ENCODE assay signal across 22 cellular contexts in the genomic region with DNA sequence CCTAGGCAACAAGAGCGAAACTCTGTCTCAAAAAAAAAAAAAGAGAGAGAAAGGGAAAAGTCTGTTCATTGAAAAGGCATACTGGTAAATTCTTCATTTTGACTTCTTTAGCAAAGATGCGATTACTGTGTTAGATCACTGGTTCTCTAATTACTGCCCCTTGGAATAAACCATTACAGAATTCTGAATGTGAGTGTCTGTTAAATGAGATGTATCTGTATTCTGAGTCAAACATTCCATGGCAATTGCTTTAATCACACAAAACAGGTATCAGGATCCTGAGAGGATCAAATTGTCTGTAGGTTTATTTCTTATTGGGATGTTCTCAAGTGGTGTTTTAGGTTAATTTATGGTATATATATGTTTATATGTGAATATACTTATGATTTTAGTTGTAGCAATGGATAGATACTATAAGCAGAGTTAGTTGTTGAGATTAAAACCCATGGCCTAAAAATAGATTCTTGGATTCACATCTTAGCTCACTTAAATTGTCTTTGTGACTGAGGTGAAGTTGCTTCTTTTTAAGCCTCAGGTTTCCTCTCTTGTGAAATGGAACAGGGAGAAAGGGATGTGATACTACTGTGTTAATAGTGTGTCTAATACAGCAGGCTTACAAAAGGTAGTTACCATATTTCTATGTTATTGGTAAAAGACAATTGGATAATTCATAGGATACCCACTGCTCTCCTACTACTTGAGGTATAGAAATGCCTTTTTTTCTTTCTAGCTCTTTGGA. TPM values are rescaled to one million over a fixed set of nuclear protein-coding genes. Genes with fewer than 3 reads are reported as not detected.
DNase-seq lines count a peak whose midpoint lies in the region; ATAC-seq and TF ChIP-seq lines count a peak whose summit lies in the region.
"Had no signal": no experiment of that assay in that cellular context is flagged by ENCODE, and none has a peak within 500 bp of the region (broad histone marks: within the 10 kb centered on the region; RNA-seq: fewer than 3 reads in every experiment).

No MANE protein-coding gene starts in this region.

- CTCF ChIA-PET in activated CD4-positive, alpha-beta T cell treated with anti-CD3 and anti-CD28 coated beads for 36 hours (lab: Charles Lee): interaction anchor here (0.5 to 1.6 kb wide), 5 partner anchors 13 to 384 kb away, joined by 3 to 7 read pairs (median 4); no protein-coding TSS in a partner anchor
- CTCF ChIA-PET in CD8-positive, alpha-beta T cell (lab: Charles Lee): no interaction called here

- H3K4me1 ChIP-seq in CD8-positive, alpha-beta T cell (ENCODE audit: insufficient read depth, low read length): peaks cover 23% of the 10 kb centered on the region
- H3K4me1 ChIP-seq: transverse colon had no signal

- H3K4me1 Mint-ChIP-seq in activated CD4-positive, alpha-beta T cell treated with anti-CD3 and anti-CD28 coated beads for 36 hours: peaks cover 31% of the 10 kb centered on the region
- H3K4me1 Mint-ChIP-seq in CD8-positive, alpha-beta T cell (ENCODE audit: low read depth): peaks cover 36% of the 10 kb centered on the region
- peaks cover 29% of the 10 kb centered on the region for H3K4me1 Mint-ChIP-seq in activated naive CD8-positive, alpha-beta T cell treated with anti-CD3 and anti-CD28 coated beads for 36 hours
- peaks cover 6% of the 10 kb centered on the region for H3K4me1 Mint-ChIP-seq in nephron
- H3K4me1 Mint-ChIP-seq in stimulated activated naive B cell treated with anti-CD40 and anti-IgM and Interleukin-4, amounts not matched to agents 10 μg/mL and 1 μg/mL and 100 μg/mL, for 72 hours: peaks cover 10 to 43% of the 10 kb centered on the region in 2 donors

- peaks cover 45% of the 10 kb centered on the region for H3K36me3 ChIP-seq in CD8-positive, alpha-beta T cell (ENCODE audit: insufficient read depth, low read length)

- no peak for TF ChIP-seq CTCF in CD8-positive, alpha-beta T cell (IDR thresholded peaks at IDR 0.05)
- no peak for TF ChIP-seq CTCF in nephron (IDR thresholded peaks at IDR 0.05; ENCODE audit: unreplicated experiment in 3 of 3)

- no peaks in the 10 kb centered on the region for H3K9me3 Mint-ChIP-seq in activated CD4-positive, alpha-beta T cell treated with anti-CD3 and anti-CD28 coated beads for 36 hours (ENCODE audit: low read depth)
- H3K9me3 Mint-ChIP-seq in CD8-positive, alpha-beta T cell: no peaks in the 10 kb centered on the region
- H3K9me3 Mint-ChIP-seq in activated naive CD8-positive, alpha-beta T cell treated with anti-CD3 and anti-CD28 coated beads for 36 hours: no peaks in the 10 kb centered on the region
- no peaks in the 10 kb centered on the region for H3K9me3 Mint-ChIP-seq in nephron
- no peaks in the 10 kb centered on the region for H3K9me3 Mint-ChIP-seq in stimulated activated naive B cell treated with anti-CD40 and anti-IgM and Interleukin-4, amounts not matched to agents 10 μg/mL and 1 μg/mL and 100 μg/mL, for 72 hours
- H3K9me3 Mint-ChIP-seq: central memory CD8-positive, alpha-beta T cell had no signal

- H3K9me3 ChIP-seq in CD8-positive, alpha-beta T cell (ENCODE audit: low read length): no peaks in the 10 kb centered on the region
- H3K9me3 ChIP-seq: left ventricle myocardium inferior, stomach, transverse colon had no signal

- H3K36me3 Mint-ChIP-seq in activated CD4-positive, alpha-beta T cell treated with anti-CD3 and anti-CD28 coated beads for 36 hours (ENCODE audit: low read depth): peaks cover 73% of the 10 kb centered on the region
- peaks cover 86% of the 10 kb centered on the region for H3K36me3 Mint-ChIP-seq in CD8-positive, alpha-beta T cell
- peaks cover 42% of the 10 kb centered on the region for H3K36me3 Mint-ChIP-seq in activated naive CD8-positive, alpha-beta T cell treated with anti-CD3 and anti-CD28 coated beads for 36 hours
- peaks cover 84% of the 10 kb centered on the region for H3K36me3 Mint-ChIP-seq in nephron (ENCODE audit: low read depth)
- peaks cover 37 to 52% of the 10 kb centered on the region in 2 donors for H3K36me3 Mint-ChIP-seq in stimulated activated naive B cell treated with anti-CD40 and anti-IgM and Interleukin-4, amounts not matched to agents 10 μg/mL and 1 μg/mL and 100 μg/mL, for 72 hours

- no peaks in the 10 kb centered on the region for H3K27me3 Mint-ChIP-seq in activated CD4-positive, alpha-beta T cell treated with anti-CD3 and anti-CD28 coated beads for 36 hours
- H3K27me3 Mint-ChIP-seq in CD8-positive, alpha-beta T cell (ENCODE audit: low read depth): no peaks in the 10 kb centered on the region
- H3K27me3 Mint-ChIP-seq in activated naive CD8-positive, alpha-beta T cell treated with anti-CD3 and anti-CD28 coated beads for 36 hours: no peaks in the 10 kb centered on the region
- no peaks in the 10 kb centered on the region for H3K27me3 Mint-ChIP-seq in nephron (ENCODE audit: low read depth)
- no peaks in the 10 kb centered on the region for H3K27me3 Mint-ChIP-seq in stimulated activated naive B cell treated with anti-CD40 and anti-IgM and Interleukin-4, amounts not matched to agents 10 μg/mL and 1 μg/mL and 100 μg/mL, for 72 hours
- H3K27me3 Mint-ChIP-seq: B cell; central memory CD8-positive, alpha-beta T cell had no signal

- no peak for ATAC-seq in activated CD4-positive, alpha-beta T cell treated with anti-CD3 and anti-CD28 coated beads for 36 hours
- no peak for ATAC-seq in CD8-positive, alpha-beta T cell
- ATAC-seq in HG02870 (IDR thresholded peaks at IDR 0.05; ENCODE audit: unreplicated experiment) (no peak), HG03025 (IDR thresholded peaks at IDR 0.05; ENCODE audit: low FRiP score, unreplicated experiment) (no peak)
- ATAC-seq in stimulated activated naive B cell treated with anti-CD40 and anti-IgM and Interleukin-4, amounts not matched to agents 10 μg/mL and 1 μg/mL and 100 μg/mL, for 72 hours (replicated peaks): no peak

- DNase-seq in activated CD4-positive, alpha-beta T cell treated with anti-CD3 and anti-CD28 coated beads for 36 hours: no peak
- DNase-seq in activated CD4-positive, alpha-beta T cell treated with anti-CD3 and anti-CD28 coated beads, Interleukin-2, amount 50 U/mL, for 48 hours: no peak
- no peak for DNase-seq in CD8-positive, alpha-beta T cell
- DNase-seq in activated naive CD8-positive, alpha-beta T cell treated with anti-CD3 and anti-CD28 coated beads for 36 hours: no peak
- no peak for DNase-seq in stimulated activated naive B cell treated with anti-CD40 and anti-IgM and Interleukin-4, amounts not matched to agents 10 μg/mL and 1 μg/mL and 100 μg/mL, for 72 hours
- DNase-seq: activated CD8-positive, alpha-beta memory T cell treated with anti-CD3 and anti-CD28 coated beads, Interleukin-2, amount 50 U/mL, for 4 hours; COR-L47; DND-41; left ventricle myocardium inferior; NCI-H1417; NCI-H2081 treated with DMSO at 0.1 percent for 48 hours; NCI-H82; PC-9; small intestine; stimulated activated CD4-positive, alpha-beta T cell treated with anti-CD3 and anti-CD28 coated beads, Interleukin-4, amount 100 ng/mL, for 24 hours; stomach; transverse colon had no signal

- H3K4me3 Mint-ChIP-seq in activated CD4-positive, alpha-beta T cell treated with anti-CD3 and anti-CD28 coated beads for 36 hours: no peak overlapping the region
- H3K4me3 Mint-ChIP-seq in CD8-positive, alpha-beta T cell: no peak overlapping the region
- no peak overlapping the region for H3K4me3 Mint-ChIP-seq in activated naive CD8-positive, alpha-beta T cell treated with anti-CD3 and anti-CD28 coated beads for 36 hours
- no peak overlapping the region for H3K4me3 Mint-ChIP-seq in nephron
- no peak overlapping the region for H3K4me3 Mint-ChIP-seq in stimulated activated naive B cell treated with anti-CD40 and anti-IgM and Interleukin-4, amounts not matched to agents 10 μg/mL and 1 μg/mL and 100 μg/mL, for 72 hours
- H3K4me3 Mint-ChIP-seq: B cell; central memory CD8-positive, alpha-beta T cell had no signal

- H3K27ac ChIP-seq in CD8-positive, alpha-beta T cell (ENCODE audit: low read depth, low read length): no peak overlapping the region
- H3K27ac ChIP-seq: left ventricle myocardium inferior, PC-9, transverse colon had no signal

- peak overlapping the region; percentile 72 for H3K27ac Mint-ChIP-seq in activated CD4-positive, alpha-beta T cell treated with anti-CD3 and anti-CD28 coated beads for 36 hours
- H3K27ac Mint-ChIP-seq in CD8-positive, alpha-beta T cell: peak overlapping the region; percentile 45
- H3K27ac Mint-ChIP-seq in activated naive CD8-positive, alpha-beta T cell treated with anti-CD3 and anti-CD28 coated beads for 36 hours: peak overlapping the region; percentile 52
- peak overlapping the region in 2 of 3 experiments; percentile 22 to 86 for H3K27ac Mint-ChIP-seq in nephron
- no peak overlapping the region for H3K27ac Mint-ChIP-seq in stimulated activated naive B cell treated with anti-CD40 and anti-IgM and Interleukin-4, amounts not matched to agents 10 μg/mL and 1 μg/mL and 100 μg/mL, for 72 hours
- H3K27ac Mint-ChIP-seq: B cell had no signal

- no peak overlapping the region for H3K4me3 ChIP-seq in CD8-positive, alpha-beta T cell (ENCODE audit: low read depth, low read length)
- H3K4me3 ChIP-seq: left ventricle myocardium inferior, PC-9, stomach, transverse colon had no signal

- H3K27me3 ChIP-seq in CD8-positive, alpha-beta T cell (ENCODE audit: insufficient read depth, low read length): no peaks in the 10 kb centered on the region
- H3K27me3 ChIP-seq: stomach, transverse colon had no signal

- intact Hi-C loops in activated CD4-positive, alpha-beta T cell treated with anti-CD3 and anti-CD28 coated beads for 36 hours (cut with DNase I, micrococcal nuclease): loop anchor here in 1 of 2 experiments (2.0 kb wide), 1 partner anchor 15 kb away; no protein-coding TSS in a partner anchor
- intact Hi-C loops in CD8-positive, alpha-beta T cell (cut with DNase I, micrococcal nuclease): no loop called here

- POLR2A ChIA-PET in activated CD4-positive, alpha-beta T cell treated with anti-CD3 and anti-CD28 coated beads for 36 hours (lab: Charles Lee): no interaction called here
- POLR2A ChIA-PET in CD8-positive, alpha-beta T cell (lab: Charles Lee): interaction anchor here (0.6 to 1.4 kb wide), 2 partner anchors 10 to 13 kb away, joined by 5 to 6 read pairs; no protein-coding TSS in a partner anchor

RNA-seq across cellular contexts. Expression of a gene that starts 16.2 kb away (rescaled TPM):
- total RNA-seq in activated CD4-positive, alpha-beta T cell treated with anti-CD3 and anti-CD28 coated beads for 36 hours: 100 to 1,000 TPM; 234 to 288 TPM
- total RNA-seq in CD8-positive, alpha-beta T cell: 100 to 1,000 TPM; 460 to 474 TPM
- total RNA-seq in activated naive CD8-positive, alpha-beta T cell treated with anti-CD3 and anti-CD28 coated beads for 36 hours: 100 to 1,000 TPM; 294 TPM
